In the genomic region with DNA sequence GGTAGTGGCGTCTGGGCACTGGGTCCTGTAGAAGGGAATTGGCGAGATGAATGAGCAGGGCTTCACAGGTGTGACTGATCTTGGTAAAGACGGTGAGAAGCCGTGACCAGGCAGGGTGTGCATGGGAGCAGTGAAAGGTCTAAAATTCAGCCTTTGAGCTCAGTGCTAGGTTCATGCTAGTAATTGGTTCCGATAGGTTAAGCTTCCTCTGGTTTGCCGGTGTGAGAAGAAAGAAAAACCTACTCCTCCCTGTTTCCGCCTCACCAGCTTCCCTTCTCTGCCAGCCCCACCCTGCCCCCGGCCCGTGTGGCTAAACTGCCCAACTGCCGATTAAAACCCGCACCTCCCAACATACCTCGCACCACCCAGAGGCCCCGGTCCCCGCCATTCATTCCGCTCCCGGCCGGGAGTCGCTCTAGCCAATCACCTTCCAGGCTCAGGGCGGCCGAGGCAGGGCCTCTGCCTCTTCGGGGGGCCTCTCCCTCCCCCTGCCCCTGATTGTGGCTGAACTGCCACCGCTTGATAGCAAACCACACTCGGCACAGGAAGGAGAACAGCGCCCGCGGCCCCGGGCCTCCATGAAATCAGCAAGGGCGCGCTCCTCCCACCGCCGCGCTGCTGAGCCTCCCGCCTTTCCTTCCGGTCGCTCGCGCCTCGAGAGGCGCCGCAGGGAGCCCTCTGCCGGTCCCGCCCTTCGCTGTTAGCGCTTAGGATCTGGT, we compare ENCODE assay signal across 1 cellular context.
TF ChIP-seq lines count a peak whose summit lies in the region.

No MANE protein-coding gene starts in this region.

TF ChIP-seq in HepG2, 621 proteins besides CTCF, POLR2A, EP300 and RAD21 (continued from another document and continues in another):
- TF ChIP-seq, protein P1, sequence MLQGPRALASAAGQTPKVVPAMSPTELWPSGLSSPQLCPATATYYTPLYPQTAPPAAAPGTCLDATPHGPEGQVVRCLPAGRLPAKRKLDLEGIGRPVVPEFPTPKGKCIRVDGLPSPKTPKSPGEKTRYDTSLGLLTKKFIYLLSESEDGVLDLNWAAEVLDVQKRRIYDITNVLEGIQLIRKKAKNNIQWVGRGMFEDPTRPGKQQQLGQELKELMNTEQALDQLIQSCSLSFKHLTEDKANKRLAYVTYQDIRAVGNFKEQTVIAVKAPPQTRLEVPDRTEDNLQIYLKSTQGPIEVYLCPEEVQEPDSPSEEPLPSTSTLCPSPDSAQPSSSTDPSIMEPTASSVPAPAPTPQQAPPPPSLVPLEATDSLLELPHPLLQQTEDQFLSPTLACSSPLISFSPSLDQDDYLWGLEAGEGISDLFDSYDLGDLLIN (CRISPR knock-in tag; IDR thresholded peaks at IDR 0.05; ENCODE audit: borderline replicate concordance) = peak; percentile 38; the same call in 1 of the 2 replicates
- TF ChIP-seq ZNF605 (CRISPR knock-in tag; IDR thresholded peaks at IDR 0.05) = peak; percentile 82
- peak; percentile 79 for TF ChIP-seq MYPOP (CRISPR knock-in tag; IDR thresholded peaks at IDR 0.05)
- TF ChIP-seq ZNF747 (CRISPR knock-in tag; IDR thresholded peaks at IDR 0.05; ENCODE audit: borderline replicate concordance) = peak; percentile 53; the same call in 1 of the 2 replicates
- TF ChIP-seq ZSCAN21 (CRISPR knock-in tag; IDR thresholded peaks at IDR 0.05; ENCODE audit: borderline replicate concordance) = peak; percentile 38; the same call in 1 of the 2 replicates
- peak; percentile 75; the same call in 1 of the 2 replicates for TF ChIP-seq ZNF296 (CRISPR knock-in tag; conservative IDR thresholded peaks at IDR 0.05)
- peak; percentile 29; the same call in 1 of the 2 replicates for TF ChIP-seq BCL6 (CRISPR knock-in tag; IDR thresholded peaks at IDR 0.05)
- no peak; the same call in 1 of the 2 replicates for TF ChIP-seq HDAC2 (CRISPR knock-in tag; IDR thresholded peaks at IDR 0.05)
- 0 out of 2 replicates have a peak, but pooled peaks have one; percentile 59 for TF ChIP-seq ZSCAN12 (CRISPR knock-in tag; IDR thresholded peaks at IDR 0.05)
- TF ChIP-seq FOXP1 (IDR thresholded peaks at IDR 0.05) = no peak
- TF ChIP-seq FOXP1 (CRISPR knock-in tag; IDR thresholded peaks at IDR 0.05) = no peak
- no peak for TF ChIP-seq CBX5 (CRISPR knock-in tag; IDR thresholded peaks at IDR 0.05; ENCODE audit: borderline replicate concordance)
- TF ChIP-seq NFATC3 (CRISPR knock-in tag; IDR thresholded peaks at IDR 0.05) = 0 out of 2 replicates have a peak, but pooled peaks have one; percentile 17
- peak; percentile 20; the same call in 1 of the 2 replicates for TF ChIP-seq RXRB (CRISPR knock-in tag; IDR thresholded peaks at IDR 0.05; ENCODE audit: borderline replicate concordance)
- peak; percentile 73; the same call in 1 of the 2 replicates for TF ChIP-seq ZNF564 (CRISPR knock-in tag; IDR thresholded peaks at IDR 0.05)
- TF ChIP-seq ZNF777 (CRISPR knock-in tag; IDR thresholded peaks at IDR 0.05) = peak; percentile 40; the same call in 1 of the 2 replicates
- TF ChIP-seq ZNF776 (CRISPR knock-in tag; IDR thresholded peaks at IDR 0.05) = peak; percentile 83
- peak; percentile 70 for TF ChIP-seq SAP130 (CRISPR knock-in tag; IDR thresholded peaks at IDR 0.05; ENCODE audit: low read depth)
- TF ChIP-seq IRX3 (CRISPR knock-in tag; IDR thresholded peaks at IDR 0.05; ENCODE audit: borderline replicate concordance, low read depth) = peak; percentile 56; the same call in 1 of the 2 replicates
- peak; percentile 53; the same call in 1 of the 2 replicates for TF ChIP-seq PATZ1 (CRISPR knock-in tag; IDR thresholded peaks at IDR 0.05)
- peak; percentile 82; the same call in 1 of the 2 replicates for TF ChIP-seq SMYD3 (CRISPR knock-in tag; IDR thresholded peaks at IDR 0.05)
- TF ChIP-seq ZBTB44 (CRISPR knock-in tag; IDR thresholded peaks at IDR 0.05) = no peak
- TF ChIP-seq BORCS8-MEF2B (CRISPR knock-in tag; IDR thresholded peaks at IDR 0.05) = peak; percentile 83
- TF ChIP-seq, protein P2, sequence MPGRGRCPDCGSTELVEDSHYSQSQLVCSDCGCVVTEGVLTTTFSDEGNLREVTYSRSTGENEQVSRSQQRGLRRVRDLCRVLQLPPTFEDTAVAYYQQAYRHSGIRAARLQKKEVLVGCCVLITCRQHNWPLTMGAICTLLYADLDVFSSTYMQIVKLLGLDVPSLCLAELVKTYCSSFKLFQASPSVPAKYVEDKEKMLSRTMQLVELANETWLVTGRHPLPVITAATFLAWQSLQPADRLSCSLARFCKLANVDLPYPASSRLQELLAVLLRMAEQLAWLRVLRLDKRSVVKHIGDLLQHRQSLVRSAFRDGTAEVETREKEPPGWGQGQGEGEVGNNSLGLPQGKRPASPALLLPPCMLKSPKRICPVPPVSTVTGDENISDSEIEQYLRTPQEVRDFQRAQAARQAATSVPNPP (CRISPR knock-in tag; IDR thresholded peaks at IDR 0.05) = 0 out of 2 replicates have a peak, but pooled peaks have one; percentile 59
- peak; percentile 64 for TF ChIP-seq ZNF274 (CRISPR knock-in tag; IDR thresholded peaks at IDR 0.05)
- TF ChIP-seq ZNF260 (CRISPR knock-in tag; IDR thresholded peaks at IDR 0.05; ENCODE audit: borderline replicate concordance, low read depth) = no peak
- TF ChIP-seq KLF9 (CRISPR knock-in tag; IDR thresholded peaks at IDR 0.05; ENCODE audit: low read depth) = peak; percentile 48; the same call in 1 of the 2 replicates
- TF ChIP-seq, protein P3, sequence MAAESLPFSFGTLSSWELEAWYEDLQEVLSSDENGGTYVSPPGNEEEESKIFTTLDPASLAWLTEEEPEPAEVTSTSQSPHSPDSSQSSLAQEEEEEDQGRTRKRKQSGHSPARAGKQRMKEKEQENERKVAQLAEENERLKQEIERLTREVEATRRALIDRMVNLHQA (CRISPR knock-in tag; IDR thresholded peaks at IDR 0.05) = no peak
- peak; percentile 53; the same call in 1 of the 2 replicates for TF ChIP-seq SP5 (CRISPR knock-in tag; IDR thresholded peaks at IDR 0.05; ENCODE audit: borderline replicate concordance, low read depth)
- TF ChIP-seq, protein P4, sequence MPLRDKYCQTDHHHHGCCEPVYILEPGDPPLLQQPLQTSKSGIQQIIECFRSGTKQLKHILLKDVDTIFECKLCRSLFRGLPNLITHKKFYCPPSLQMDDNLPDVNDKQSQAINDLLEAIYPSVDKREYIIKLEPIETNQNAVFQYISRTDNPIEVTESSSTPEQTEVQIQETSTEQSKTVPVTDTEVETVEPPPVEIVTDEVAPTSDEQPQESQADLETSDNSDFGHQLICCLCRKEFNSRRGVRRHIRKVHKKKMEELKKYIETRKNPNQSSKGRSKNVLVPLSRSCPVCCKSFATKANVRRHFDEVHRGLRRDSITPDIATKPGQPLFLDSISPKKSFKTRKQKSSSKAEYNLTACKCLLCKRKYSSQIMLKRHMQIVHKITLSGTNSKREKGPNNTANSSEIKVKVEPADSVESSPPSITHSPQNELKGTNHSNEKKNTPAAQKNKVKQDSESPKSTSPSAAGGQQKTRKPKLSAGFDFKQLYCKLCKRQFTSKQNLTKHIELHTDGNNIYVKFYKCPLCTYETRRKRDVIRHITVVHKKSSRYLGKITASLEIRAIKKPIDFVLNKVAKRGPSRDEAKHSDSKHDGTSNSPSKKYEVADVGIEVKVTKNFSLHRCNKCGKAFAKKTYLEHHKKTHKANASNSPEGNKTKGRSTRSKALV (CRISPR knock-in tag; IDR thresholded peaks at IDR 0.05) = 0 out of 2 replicates have a peak, but pooled peaks have one; percentile 20
- 0 out of 2 replicates have a peak, but pooled peaks have one; percentile 25 for TF ChIP-seq PPARG (CRISPR knock-in tag; conservative IDR thresholded peaks at IDR 0.05)
- no peak for TF ChIP-seq RERE (CRISPR knock-in tag; IDR thresholded peaks at IDR 0.05; ENCODE audit: low read depth)
- TF ChIP-seq KAT7 (CRISPR knock-in tag; IDR thresholded peaks at IDR 0.05; ENCODE audit: borderline replicate concordance) = peak; percentile 83; the same call in 1 of the 2 replicates
- peak; percentile 29; the same call in 1 of the 2 replicates for TF ChIP-seq ZNF782 (CRISPR knock-in tag; IDR thresholded peaks at IDR 0.05; ENCODE audit: borderline replicate concordance)
- TF ChIP-seq ZBTB37 (CRISPR knock-in tag; IDR thresholded peaks at IDR 0.05) = peak; percentile 65; the same call in 1 of the 2 replicates
- TF ChIP-seq ZNF451 (CRISPR knock-in tag; IDR thresholded peaks at IDR 0.05) = 0 out of 2 replicates have a peak, but pooled peaks have one; percentile 38
